19 cellular contexts compared by ENCODE assay signal in genomic region chr1:100411574-100411973, GRCh38. TPM values are rescaled to one million over a fixed set of nuclear protein-coding genes. Genes with fewer than 3 reads are reported as not detected.
A peak's percentile ranks its signal among the peaks of the same experiment; 100 is the strongest.
DNase-seq lines count a peak whose midpoint lies in the region; ATAC-seq and TF ChIP-seq lines count a peak whose summit lies in the region.
"Had no signal": no experiment of that assay in that cellular context is flagged by ENCODE, and none has a peak within 500 bp of the region (broad histone marks: within the 10 kb centered on the region; RNA-seq: fewer than 3 reads in every experiment).

No MANE protein-coding gene starts in this region.

- no peak for ATAC-seq in stimulated activated naive CD8-positive, alpha-beta T cell treated with anti-CD3 and anti-CD28 coated beads, Interleukin-15, amount 100 ng/mL, for 72 hours
- no peak for ATAC-seq in activated T-helper 17 cell treated with anti-CD3 and anti-CD28 coated beads, Interleukin-2, amount 50 U/mL, for 72 hours (replicated peaks)
- no peak for ATAC-seq in naive thymus-derived CD8-positive, alpha-beta T cell
- ATAC-seq in GM19023 (IDR thresholded peaks at IDR 0.05; ENCODE audit: unreplicated experiment), result no peak
- no peak for ATAC-seq in SK-N-SH treated with all-trans-retinoic acid at 6 μM for 48 hours
- ATAC-seq: GM12878, left lung had no signal

- H3K4me3 Mint-ChIP-seq in stimulated activated naive CD8-positive, alpha-beta T cell treated with anti-CD3 and anti-CD28 coated beads, Interleukin-15, Interleukin-2, amounts not matched to agents 100 ng/mL and 50 ng/mL, for 24 hours, result no peak overlapping the region
- H3K4me3 Mint-ChIP-seq in stimulated activated naive CD8-positive, alpha-beta T cell treated with anti-CD3 and anti-CD28 coated beads, Interleukin-15, amount 100 ng/mL, for 72 hours, result no peak overlapping the region
- H3K4me3 Mint-ChIP-seq in activated T-helper 17 cell treated with anti-CD3 and anti-CD28 coated beads, Interleukin-2, amount 50 U/mL, for 72 hours, result peak overlapping the region; percentile 54
- peak overlapping the region in 5 of 10 donors; percentile 34 to 56 (median 52) for H3K4me3 Mint-ChIP-seq in naive thymus-derived CD8-positive, alpha-beta T cell

- H3K36me3 Mint-ChIP-seq in stimulated activated naive CD8-positive, alpha-beta T cell treated with anti-CD3 and anti-CD28 coated beads, Interleukin-15, Interleukin-2, amounts not matched to agents 100 ng/mL and 50 ng/mL, for 24 hours (ENCODE audit: low read depth), result peaks cover 28% of the 10 kb centered on the region
- H3K36me3 Mint-ChIP-seq in activated T-helper 17 cell treated with anti-CD3 and anti-CD28 coated beads, Interleukin-2, amount 50 U/mL, for 72 hours (ENCODE audit: low read depth), result peaks cover 56% of the 10 kb centered on the region
- peaks cover 13 to 16% (median 15%) of the 10 kb centered on the region in 3 donors for H3K36me3 Mint-ChIP-seq in naive thymus-derived CD8-positive, alpha-beta T cell

- peaks cover 76% of the 10 kb centered on the region for H3K4me1 Mint-ChIP-seq in stimulated activated naive CD8-positive, alpha-beta T cell treated with anti-CD3 and anti-CD28 coated beads, Interleukin-15, Interleukin-2, amounts not matched to agents 100 ng/mL and 50 ng/mL, for 24 hours (ENCODE audit: low read depth)
- H3K4me1 Mint-ChIP-seq in stimulated activated naive CD8-positive, alpha-beta T cell treated with anti-CD3 and anti-CD28 coated beads, Interleukin-15, amount 100 ng/mL, for 72 hours, result peaks cover 65% of the 10 kb centered on the region
- peaks cover 63% of the 10 kb centered on the region for H3K4me1 Mint-ChIP-seq in activated T-helper 17 cell treated with anti-CD3 and anti-CD28 coated beads, Interleukin-2, amount 50 U/mL, for 72 hours
- H3K4me1 Mint-ChIP-seq in naive thymus-derived CD8-positive, alpha-beta T cell, result peaks cover 53 to 86% (median 81%) of the 10 kb centered on the region in 4 donors

- no peaks in the 10 kb centered on the region for H3K27me3 Mint-ChIP-seq in stimulated activated naive CD8-positive, alpha-beta T cell treated with anti-CD3 and anti-CD28 coated beads, Interleukin-15, Interleukin-2, amounts not matched to agents 100 ng/mL and 50 ng/mL, for 24 hours
- H3K27me3 Mint-ChIP-seq in stimulated activated naive CD8-positive, alpha-beta T cell treated with anti-CD3 and anti-CD28 coated beads, Interleukin-15, amount 100 ng/mL, for 72 hours, result no peaks in the 10 kb centered on the region
- H3K27me3 Mint-ChIP-seq in activated T-helper 17 cell treated with anti-CD3 and anti-CD28 coated beads, Interleukin-2, amount 50 U/mL, for 72 hours, result no peaks in the 10 kb centered on the region
- H3K27me3 Mint-ChIP-seq in naive thymus-derived CD8-positive, alpha-beta T cell, result no peaks in the 10 kb centered on the region

- H3K9me3 Mint-ChIP-seq in stimulated activated naive CD8-positive, alpha-beta T cell treated with anti-CD3 and anti-CD28 coated beads, Interleukin-15, Interleukin-2, amounts not matched to agents 100 ng/mL and 50 ng/mL, for 24 hours, result peaks cover 16% of the 10 kb centered on the region
- peaks cover 8 to 18% of the 10 kb centered on the region in 2 donors for H3K9me3 Mint-ChIP-seq in stimulated activated naive CD8-positive, alpha-beta T cell treated with anti-CD3 and anti-CD28 coated beads, Interleukin-15, amount 100 ng/mL, for 72 hours
- peaks cover 6% of the 10 kb centered on the region for H3K9me3 Mint-ChIP-seq in activated T-helper 17 cell treated with anti-CD3 and anti-CD28 coated beads, Interleukin-2, amount 50 U/mL, for 72 hours
- peaks cover 0 to 10% (median 2%) of the 10 kb centered on the region in 9 donors for H3K9me3 Mint-ChIP-seq in naive thymus-derived CD8-positive, alpha-beta T cell

- POLR2A ChIA-PET in naive thymus-derived CD8-positive, alpha-beta T cell (lab: Charles Lee), result interaction anchor here (0.8 to 2.6 kb wide), 4 partner anchors 15 to 60 kb away, joined by 3 to 12 read pairs (median 4); no protein-coding TSS in a partner anchor

- peak overlapping the region; percentile 19 for H3K27ac Mint-ChIP-seq in stimulated activated naive CD8-positive, alpha-beta T cell treated with anti-CD3 and anti-CD28 coated beads, Interleukin-15, Interleukin-2, amounts not matched to agents 100 ng/mL and 50 ng/mL, for 24 hours
- no peak overlapping the region for H3K27ac Mint-ChIP-seq in stimulated activated naive CD8-positive, alpha-beta T cell treated with anti-CD3 and anti-CD28 coated beads, Interleukin-15, amount 100 ng/mL, for 72 hours
- peak overlapping the region; percentile 83 for H3K27ac Mint-ChIP-seq in activated T-helper 17 cell treated with anti-CD3 and anti-CD28 coated beads, Interleukin-2, amount 50 U/mL, for 72 hours
- peak overlapping the region; percentile 3 to 90 (median 72) for H3K27ac Mint-ChIP-seq in naive thymus-derived CD8-positive, alpha-beta T cell

- DNase-seq in stimulated activated naive CD8-positive, alpha-beta T cell treated with anti-CD3 and anti-CD28 coated beads, Interleukin-15, amount 100 ng/mL, for 72 hours, result no peak
- DNase-seq in naive thymus-derived CD8-positive, alpha-beta T cell, result no peak
- no peak for DNase-seq in COLO829 (ENCODE audit: low spot score)
- DNase-seq: activated CD4-positive, alpha-beta T cell treated with anti-CD3 and anti-CD28 coated beads for 1 hour; dorsolateral prefrontal cortex; EL; hypothalamus; KBM-7; left lung; mesenchymal stem cell; MG63; NCI-H1105 treated with DMSO at 0.1 percent for 48 hours; NCI-H2029 treated with DMSO at 0.1 percent for 48 hours; tibial artery had no signal

TF ChIP-seq in SK-N-SH treated with all-trans-retinoic acid at 6 μM for 48 hours, 23 proteins besides CTCF, POLR2A, EP300 and RAD21 (continues in another document):
- no peak for TF ChIP-seq ESRRG (CRISPR knock-in tag; IDR thresholded peaks at IDR 0.05)
- no peak for TF ChIP-seq ZNF8 (CRISPR knock-in tag; IDR thresholded peaks at IDR 0.05)
- TF ChIP-seq PPARA (CRISPR knock-in tag; IDR thresholded peaks at IDR 0.05; ENCODE audit: borderline replicate concordance), result no peak
- TF ChIP-seq GLIS3 (CRISPR knock-in tag; IDR thresholded peaks at IDR 0.05), result no peak
- no peak for TF ChIP-seq BACH2 (CRISPR knock-in tag; IDR thresholded peaks at IDR 0.05; ENCODE audit: borderline replicate concordance)
- TF ChIP-seq, protein P1, sequence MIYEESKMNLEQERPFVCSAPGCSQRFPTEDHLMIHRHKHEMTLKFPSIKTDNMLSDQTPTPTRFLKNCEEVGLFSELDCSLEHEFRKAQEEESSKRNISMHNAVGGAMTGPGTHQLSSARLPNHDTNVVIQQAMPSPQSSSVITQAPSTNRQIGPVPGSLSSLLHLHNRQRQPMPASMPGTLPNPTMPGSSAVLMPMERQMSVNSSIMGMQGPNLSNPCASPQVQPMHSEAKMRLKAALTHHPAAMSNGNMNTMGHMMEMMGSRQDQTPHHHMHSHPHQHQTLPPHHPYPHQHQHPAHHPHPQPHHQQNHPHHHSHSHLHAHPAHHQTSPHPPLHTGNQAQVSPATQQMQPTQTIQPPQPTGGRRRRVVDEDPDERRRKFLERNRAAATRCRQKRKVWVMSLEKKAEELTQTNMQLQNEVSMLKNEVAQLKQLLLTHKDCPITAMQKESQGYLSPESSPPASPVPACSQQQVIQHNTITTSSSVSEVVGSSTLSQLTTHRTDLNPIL (CRISPR knock-in tag; IDR thresholded peaks at IDR 0.05; ENCODE audit: low read depth), result no peak
- no peak for TF ChIP-seq ZFP30 (CRISPR knock-in tag; IDR thresholded peaks at IDR 0.05)
- TF ChIP-seq ZFP3 (CRISPR knock-in tag; IDR thresholded peaks at IDR 0.05), result no peak
- no peak for TF ChIP-seq ARNTL (CRISPR knock-in tag; IDR thresholded peaks at IDR 0.05; ENCODE audit: borderline replicate concordance, low read depth)
- no peak for TF ChIP-seq ZC3H10 (CRISPR knock-in tag; IDR thresholded peaks at IDR 0.05)
- TF ChIP-seq, protein P2, sequence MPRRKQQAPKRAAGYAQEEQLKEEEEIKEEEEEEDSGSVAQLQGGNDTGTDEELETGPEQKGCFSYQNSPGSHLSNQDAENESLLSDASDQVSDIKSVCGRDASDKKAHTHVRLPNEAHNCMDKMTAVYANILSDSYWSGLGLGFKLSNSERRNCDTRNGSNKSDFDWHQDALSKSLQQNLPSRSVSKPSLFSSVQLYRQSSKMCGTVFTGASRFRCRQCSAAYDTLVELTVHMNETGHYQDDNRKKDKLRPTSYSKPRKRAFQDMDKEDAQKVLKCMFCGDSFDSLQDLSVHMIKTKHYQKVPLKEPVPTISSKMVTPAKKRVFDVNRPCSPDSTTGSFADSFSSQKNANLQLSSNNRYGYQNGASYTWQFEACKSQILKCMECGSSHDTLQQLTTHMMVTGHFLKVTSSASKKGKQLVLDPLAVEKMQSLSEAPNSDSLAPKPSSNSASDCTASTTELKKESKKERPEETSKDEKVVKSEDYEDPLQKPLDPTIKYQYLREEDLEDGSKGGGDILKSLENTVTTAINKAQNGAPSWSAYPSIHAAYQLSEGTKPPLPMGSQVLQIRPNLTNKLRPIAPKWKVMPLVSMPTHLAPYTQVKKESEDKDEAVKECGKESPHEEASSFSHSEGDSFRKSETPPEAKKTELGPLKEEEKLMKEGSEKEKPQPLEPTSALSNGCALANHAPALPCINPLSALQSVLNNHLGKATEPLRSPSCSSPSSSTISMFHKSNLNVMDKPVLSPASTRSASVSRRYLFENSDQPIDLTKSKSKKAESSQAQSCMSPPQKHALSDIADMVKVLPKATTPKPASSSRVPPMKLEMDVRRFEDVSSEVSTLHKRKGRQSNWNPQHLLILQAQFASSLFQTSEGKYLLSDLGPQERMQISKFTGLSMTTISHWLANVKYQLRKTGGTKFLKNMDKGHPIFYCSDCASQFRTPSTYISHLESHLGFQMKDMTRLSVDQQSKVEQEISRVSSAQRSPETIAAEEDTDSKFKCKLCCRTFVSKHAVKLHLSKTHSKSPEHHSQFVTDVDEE (CRISPR knock-in tag; IDR thresholded peaks at IDR 0.05), result no peak
- TF ChIP-seq RARB (CRISPR knock-in tag; IDR thresholded peaks at IDR 0.05), result no peak

RNA-seq across cellular contexts. Expression of gene CDC14A, which starts 59.3 kb away (rescaled TPM):
- 10 to 100 TPM; 21.0 to 31.0 TPM for total RNA-seq in activated T-helper 17 cell treated with anti-CD3 and anti-CD28 coated beads, Interleukin-2, amount 50 U/mL, for 72 hours
- 10 to 100 TPM; 61.9 to 63.4 TPM for total RNA-seq in naive thymus-derived CD8-positive, alpha-beta T cell
- polyA plus RNA-seq in naive thymus-derived CD8-positive, alpha-beta T cell, result 10 to 100 TPM; 17.1 to 31.5 (median 24.9) TPM

Comparison
In these comparisons a context has a peak if more than half of its experiments do, and no peak if none do; other contexts are left out.
1. H3K27ac Mint-ChIP-seq: peak in stimulated activated naive CD8-positive, alpha-beta T cell treated with anti-CD3 and anti-CD28 coated beads, Interleukin-15, Interleukin-2, amounts not matched to agents 100 ng/mL and 50 ng/mL, for 24 hours (single experiment), activated T-helper 17 cell treated with anti-CD3 and anti-CD28 coated beads, Interleukin-2, amount 50 U/mL, for 72 hours (single experiment) and naive thymus-derived CD8-positive, alpha-beta T cell (10 of 10); none in stimulated activated naive CD8-positive, alpha-beta T cell treated with anti-CD3 and anti-CD28 coated beads, Interleukin-15, amount 100 ng/mL, for 72 hours (0 of 2).